3 cellular contexts compared by ENCODE assay signal in the genomic region with DNA sequence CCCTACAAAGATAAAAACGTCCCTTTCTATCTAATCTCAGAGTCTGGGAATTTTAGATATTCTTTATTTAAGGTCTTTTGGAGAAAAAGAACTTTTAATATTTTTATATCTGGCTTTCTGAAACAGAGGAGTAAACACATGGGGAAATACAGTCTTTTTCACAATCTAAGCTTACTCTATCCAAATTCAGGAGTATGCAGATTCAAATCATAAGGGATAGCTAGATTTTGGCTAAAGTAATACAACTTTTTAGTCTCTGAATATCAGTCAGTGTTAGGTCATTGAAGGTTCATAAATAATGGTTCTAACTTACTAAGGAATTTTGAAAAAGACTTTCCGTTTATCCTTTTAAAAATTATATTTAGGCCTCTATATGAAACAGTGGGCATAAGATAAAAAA.
"Had no signal": no experiment of that assay in that cellular context is flagged by ENCODE, and none has a peak within 500 bp of the region (broad histone marks: within the 10 kb centered on the region; RNA-seq: fewer than 3 reads in every experiment).

No MANE protein-coding gene starts in this region.

- H3K4me3 ChIP-seq: GM12878 had no signal

- ATAC-seq: GM12878 had no signal

- DNase-seq: GDM1, GF-D8 had no signal
